Comparison of ENCODE assay signal across 1 cellular context in the genomic region with DNA sequence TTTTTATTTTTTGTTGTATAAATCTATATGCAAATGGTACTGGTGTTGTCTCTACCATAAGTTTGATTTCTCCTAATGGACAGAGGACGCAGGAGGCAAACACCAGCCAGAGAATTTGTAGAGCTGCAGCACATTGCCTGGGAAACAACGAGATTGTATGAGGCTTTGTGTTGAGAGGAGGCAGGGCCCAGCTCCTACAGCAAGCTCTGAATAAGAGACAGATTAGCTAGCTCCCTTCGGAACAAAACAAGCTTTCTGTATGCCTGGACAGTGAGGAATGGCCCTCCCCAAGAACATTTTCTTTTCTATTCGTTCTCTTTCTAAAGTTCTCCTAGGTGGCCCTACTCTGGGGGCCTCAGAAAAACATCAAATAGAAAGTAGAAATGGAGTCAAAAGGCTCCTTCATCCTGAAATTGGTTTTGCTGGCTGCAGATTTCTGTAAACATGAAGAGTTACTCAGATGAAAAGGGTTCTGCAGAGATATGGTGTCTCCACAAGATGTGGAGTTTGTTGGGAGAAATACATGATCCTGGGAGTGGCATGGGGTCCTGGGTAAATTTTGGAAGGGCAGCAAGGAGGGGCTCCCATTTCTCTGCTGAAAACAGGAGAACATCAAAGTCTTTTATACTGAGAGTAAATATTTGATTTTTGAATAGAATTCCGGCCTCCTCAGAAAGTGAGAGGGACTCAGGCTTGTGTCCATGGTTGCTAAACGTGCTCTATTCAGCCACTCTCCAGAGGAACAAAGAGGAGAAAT.
A peak's percentile ranks its signal among the peaks of the same experiment; 100 is the strongest.
TF ChIP-seq lines count a peak whose summit lies in the region.

No MANE protein-coding gene starts in this region.

TF ChIP-seq in HepG2, 621 proteins besides CTCF, POLR2A, EP300 and RAD21 (continues in another document):
- no peak for TF ChIP-seq ZNF788 (CRISPR knock-in tag; IDR thresholded peaks at IDR 0.05; ENCODE audit: borderline replicate concordance)
- TF ChIP-seq NR2F6 (IDR thresholded peaks at IDR 0.05): no peak; the same call in 1 of the 2 replicates
- TF ChIP-seq NR2F6 (CRISPR knock-in tag; IDR thresholded peaks at IDR 0.05): 0 out of 2 replicates have a peak, but pooled peaks have one; percentile 24
- TF ChIP-seq, protein P1, sequence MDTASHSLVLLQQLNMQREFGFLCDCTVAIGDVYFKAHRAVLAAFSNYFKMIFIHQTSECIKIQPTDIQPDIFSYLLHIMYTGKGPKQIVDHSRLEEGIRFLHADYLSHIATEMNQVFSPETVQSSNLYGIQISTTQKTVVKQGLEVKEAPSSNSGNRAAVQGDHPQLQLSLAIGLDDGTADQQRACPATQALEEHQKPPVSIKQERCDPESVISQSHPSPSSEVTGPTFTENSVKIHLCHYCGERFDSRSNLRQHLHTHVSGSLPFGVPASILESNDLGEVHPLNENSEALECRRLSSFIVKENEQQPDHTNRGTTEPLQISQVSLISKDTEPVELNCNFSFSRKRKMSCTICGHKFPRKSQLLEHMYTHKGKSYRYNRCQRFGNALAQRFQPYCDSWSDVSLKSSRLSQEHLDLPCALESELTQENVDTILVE (CRISPR knock-in tag; IDR thresholded peaks at IDR 0.05): no peak
- peak; percentile 30; the same call in 1 of the 2 replicates for TF ChIP-seq SP5 (CRISPR knock-in tag; IDR thresholded peaks at IDR 0.05; ENCODE audit: borderline replicate concordance, low read depth)
- TF ChIP-seq ZSCAN29 (CRISPR knock-in tag; conservative IDR thresholded peaks at IDR 0.05): 0 out of 2 replicates have a peak, but pooled peaks have one; percentile 25
- TF ChIP-seq RFX5 (IDR thresholded peaks at IDR 0.05; ENCODE audit: low read depth, low read length): no peak
- TF ChIP-seq, protein P2, sequence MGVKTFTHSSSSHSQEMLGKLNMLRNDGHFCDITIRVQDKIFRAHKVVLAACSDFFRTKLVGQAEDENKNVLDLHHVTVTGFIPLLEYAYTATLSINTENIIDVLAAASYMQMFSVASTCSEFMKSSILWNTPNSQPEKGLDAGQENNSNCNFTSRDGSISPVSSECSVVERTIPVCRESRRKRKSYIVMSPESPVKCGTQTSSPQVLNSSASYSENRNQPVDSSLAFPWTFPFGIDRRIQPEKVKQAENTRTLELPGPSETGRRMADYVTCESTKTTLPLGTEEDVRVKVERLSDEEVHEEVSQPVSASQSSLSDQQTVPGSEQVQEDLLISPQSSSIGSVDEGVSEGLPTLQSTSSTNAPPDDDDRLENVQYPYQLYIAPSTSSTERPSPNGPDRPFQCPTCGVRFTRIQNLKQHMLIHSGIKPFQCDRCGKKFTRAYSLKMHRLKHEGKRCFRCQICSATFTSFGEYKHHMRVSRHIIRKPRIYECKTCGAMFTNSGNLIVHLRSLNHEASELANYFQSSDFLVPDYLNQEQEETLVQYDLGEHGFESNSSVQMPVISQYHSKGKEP (CRISPR knock-in tag; IDR thresholded peaks at IDR 0.05): no peak
- no peak for TF ChIP-seq RFX1 (IDR thresholded peaks at IDR 0.05)
- TF ChIP-seq TAF1 (CRISPR knock-in tag; IDR thresholded peaks at IDR 0.05): no peak
- no peak for TF ChIP-seq ZNF274 (CRISPR knock-in tag; IDR thresholded peaks at IDR 0.05)
- TF ChIP-seq ZNF20 (CRISPR knock-in tag; IDR thresholded peaks at IDR 0.05): no peak
- TF ChIP-seq ARID3A (IDR thresholded peaks at IDR 0.05; ENCODE audit: low read depth, low read length): no peak
- peak; percentile 29 for TF ChIP-seq TEAD3 (CRISPR knock-in tag; optimal IDR thresholded peaks at IDR 0.05; ENCODE audit: borderline replicate concordance)
- no peak for TF ChIP-seq ZNF275 (CRISPR knock-in tag; IDR thresholded peaks at IDR 0.05; ENCODE audit: borderline replicate concordance)
- no peak for TF ChIP-seq ZNF646 (CRISPR knock-in tag; IDR thresholded peaks at IDR 0.05)
- peak; percentile 62; the same call in 1 of the 2 replicates for TF ChIP-seq TBX2 (CRISPR knock-in tag; IDR thresholded peaks at IDR 0.05; ENCODE audit: borderline replicate concordance)
- no peak for TF ChIP-seq MIXL1 (CRISPR knock-in tag; IDR thresholded peaks at IDR 0.05)
- TF ChIP-seq PHF21A (CRISPR knock-in tag; IDR thresholded peaks at IDR 0.05): peak; percentile 81
- TF ChIP-seq PCBP2 (optimal IDR thresholded peaks at IDR 0.05; ENCODE audit: low read depth, low read length, poor library complexity, severe bottlenecking): no peak
- no peak for TF ChIP-seq ZFP37 (CRISPR knock-in tag; IDR thresholded peaks at IDR 0.05; ENCODE audit: borderline replicate concordance)
- TF ChIP-seq POLR2AphosphoS5 (IDR thresholded peaks at IDR 0.05; ENCODE audit: low read depth, low read length): no peak
- peak; percentile 71 for TF ChIP-seq ASH2L (IDR thresholded peaks at IDR 0.05; ENCODE audit: insufficient read length, low read depth, low read length)
- no peak for TF ChIP-seq CEBPB (IDR thresholded peaks at IDR 0.05; ENCODE audit: borderline replicate concordance, low read depth, low read length)
- no peak for TF ChIP-seq U2AF2 (IDR thresholded peaks at IDR 0.05; ENCODE audit: low read depth, low read length)
- TF ChIP-seq, protein P3, sequence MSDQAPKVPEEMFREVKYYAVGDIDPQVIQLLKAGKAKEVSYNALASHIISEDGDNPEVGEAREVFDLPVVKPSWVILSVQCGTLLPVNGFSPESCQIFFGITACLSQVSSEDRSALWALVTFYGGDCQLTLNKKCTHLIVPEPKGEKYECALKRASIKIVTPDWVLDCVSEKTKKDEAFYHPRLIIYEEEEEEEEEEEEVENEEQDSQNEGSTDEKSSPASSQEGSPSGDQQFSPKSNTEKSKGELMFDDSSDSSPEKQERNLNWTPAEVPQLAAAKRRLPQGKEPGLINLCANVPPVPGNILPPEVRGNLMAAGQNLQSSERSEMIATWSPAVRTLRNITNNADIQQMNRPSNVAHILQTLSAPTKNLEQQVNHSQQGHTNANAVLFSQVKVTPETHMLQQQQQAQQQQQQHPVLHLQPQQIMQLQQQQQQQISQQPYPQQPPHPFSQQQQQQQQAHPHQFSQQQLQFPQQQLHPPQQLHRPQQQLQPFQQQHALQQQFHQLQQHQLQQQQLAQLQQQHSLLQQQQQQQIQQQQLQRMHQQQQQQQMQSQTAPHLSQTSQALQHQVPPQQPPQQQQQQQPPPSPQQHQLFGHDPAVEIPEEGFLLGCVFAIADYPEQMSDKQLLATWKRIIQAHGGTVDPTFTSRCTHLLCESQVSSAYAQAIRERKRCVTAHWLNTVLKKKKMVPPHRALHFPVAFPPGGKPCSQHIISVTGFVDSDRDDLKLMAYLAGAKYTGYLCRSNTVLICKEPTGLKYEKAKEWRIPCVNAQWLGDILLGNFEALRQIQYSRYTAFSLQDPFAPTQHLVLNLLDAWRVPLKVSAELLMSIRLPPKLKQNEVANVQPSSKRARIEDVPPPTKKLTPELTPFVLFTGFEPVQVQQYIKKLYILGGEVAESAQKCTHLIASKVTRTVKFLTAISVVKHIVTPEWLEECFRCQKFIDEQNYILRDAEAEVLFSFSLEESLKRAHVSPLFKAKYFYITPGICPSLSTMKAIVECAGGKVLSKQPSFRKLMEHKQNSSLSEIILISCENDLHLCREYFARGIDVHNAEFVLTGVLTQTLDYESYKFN (CRISPR knock-in tag; conservative IDR thresholded peaks at IDR 0.05): peak; percentile 77
- TF ChIP-seq, protein P4, sequence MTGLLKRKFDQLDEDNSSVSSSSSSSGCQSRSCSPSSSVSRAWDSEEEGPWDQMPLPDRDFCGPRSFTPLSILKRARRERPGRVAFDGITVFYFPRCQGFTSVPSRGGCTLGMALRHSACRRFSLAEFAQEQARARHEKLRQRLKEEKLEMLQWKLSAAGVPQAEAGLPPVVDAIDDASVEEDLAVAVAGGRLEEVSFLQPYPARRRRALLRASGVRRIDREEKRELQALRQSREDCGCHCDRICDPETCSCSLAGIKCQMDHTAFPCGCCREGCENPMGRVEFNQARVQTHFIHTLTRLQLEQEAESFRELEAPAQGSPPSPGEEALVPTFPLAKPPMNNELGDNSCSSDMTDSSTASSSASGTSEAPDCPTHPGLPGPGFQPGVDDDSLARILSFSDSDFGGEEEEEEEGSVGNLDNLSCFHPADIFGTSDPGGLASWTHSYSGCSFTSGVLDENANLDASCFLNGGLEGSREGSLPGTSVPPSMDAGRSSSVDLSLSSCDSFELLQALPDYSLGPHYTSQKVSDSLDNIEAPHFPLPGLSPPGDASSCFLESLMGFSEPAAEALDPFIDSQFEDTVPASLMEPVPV (CRISPR knock-in tag; IDR thresholded peaks at IDR 0.05): no peak
- peak; percentile 64; the same call in 1 of the 2 replicates for TF ChIP-seq ZKSCAN8 (CRISPR knock-in tag; IDR thresholded peaks at IDR 0.05; ENCODE audit: borderline replicate concordance)
- no peak for TF ChIP-seq ZNF546 (CRISPR knock-in tag; conservative IDR thresholded peaks at IDR 0.05)
- TF ChIP-seq, protein P5, sequence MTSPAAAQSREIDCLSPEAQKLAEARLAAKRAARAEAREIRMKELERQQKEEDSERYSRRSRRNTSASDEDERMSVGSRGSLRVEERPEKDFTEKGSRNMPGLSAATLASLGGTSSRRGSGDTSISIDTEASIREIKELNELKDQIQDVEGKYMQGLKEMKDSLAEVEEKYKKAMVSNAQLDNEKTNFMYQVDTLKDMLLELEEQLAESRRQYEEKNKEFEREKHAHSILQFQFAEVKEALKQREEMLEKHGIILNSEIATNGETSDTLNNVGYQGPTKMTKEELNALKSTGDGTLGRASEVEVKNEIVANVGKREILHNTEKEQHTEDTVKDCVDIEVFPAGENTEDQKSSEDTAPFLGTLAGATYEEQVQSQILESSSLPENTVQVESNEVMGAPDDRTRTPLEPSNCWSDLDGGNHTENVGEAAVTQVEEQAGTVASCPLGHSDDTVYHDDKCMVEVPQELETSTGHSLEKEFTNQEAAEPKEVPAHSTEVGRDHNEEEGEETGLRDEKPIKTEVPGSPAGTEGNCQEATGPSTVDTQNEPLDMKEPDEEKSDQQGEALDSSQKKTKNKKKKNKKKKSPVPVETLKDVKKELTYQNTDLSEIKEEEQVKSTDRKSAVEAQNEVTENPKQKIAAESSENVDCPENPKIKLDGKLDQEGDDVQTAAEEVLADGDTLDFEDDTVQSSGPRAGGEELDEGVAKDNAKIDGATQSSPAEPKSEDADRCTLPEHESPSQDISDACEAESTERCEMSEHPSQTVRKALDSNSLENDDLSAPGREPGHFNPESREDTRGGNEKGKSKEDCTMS (CRISPR knock-in tag; conservative IDR thresholded peaks at IDR 0.05): no peak
- 0 out of 2 replicates have a peak, but pooled peaks have one; percentile 11 for TF ChIP-seq HMG20A (CRISPR knock-in tag; IDR thresholded peaks at IDR 0.05; ENCODE audit: borderline replicate concordance)
- no peak for TF ChIP-seq ZNF441 (CRISPR knock-in tag; IDR thresholded peaks at IDR 0.05; ENCODE audit: borderline replicate concordance)
- TF ChIP-seq TARDBP (CRISPR knock-in tag; IDR thresholded peaks at IDR 0.05): peak; percentile 62; the same call in 1 of the 2 replicates
- peak; percentile 44 for TF ChIP-seq ZNF121 (CRISPR knock-in tag; IDR thresholded peaks at IDR 0.05)
